Comparison of ENCODE assay signal across 14 cellular contexts in the genomic region with DNA sequence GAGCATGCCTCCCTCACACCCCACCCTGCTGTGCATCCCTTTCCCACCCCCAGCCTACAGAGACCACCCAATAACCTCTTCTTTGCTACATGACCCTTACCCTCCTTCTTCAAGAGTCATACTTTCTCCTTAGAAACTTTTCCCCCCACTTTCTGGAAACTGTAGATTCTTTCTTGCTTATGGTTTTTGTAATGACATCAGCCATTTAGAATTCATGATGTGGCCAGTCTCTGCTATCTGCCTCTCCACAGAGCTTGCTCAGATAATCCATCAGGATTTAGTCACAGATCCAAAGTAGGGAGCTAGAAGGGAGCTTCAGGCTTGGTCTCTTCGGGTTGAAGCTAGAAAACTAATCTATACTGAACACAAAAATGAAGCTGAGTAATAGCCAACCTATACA. TPM values are rescaled to one million over a fixed set of nuclear protein-coding genes. Genes with fewer than 3 reads are reported as not detected.
DNase-seq lines count a peak whose midpoint lies in the region; ATAC-seq and TF ChIP-seq lines count a peak whose summit lies in the region.
"Had no signal": no experiment of that assay in that cellular context is flagged by ENCODE, and none has a peak within 500 bp of the region (broad histone marks: within the 10 kb centered on the region; RNA-seq: fewer than 3 reads in every experiment).

No MANE protein-coding gene starts in this region.

- TF ChIP-seq CTCF in BJ (IDR thresholded peaks at IDR 0.05; ENCODE audit: insufficient read depth, low read depth, low read length) (no peak), kidney epithelial cell (IDR thresholded peaks at IDR 0.05; ENCODE audit: insufficient read depth, low read length, poor library complexity, severe bottlenecking) (no peak), GM10248 (IDR thresholded peaks at IDR 0.05; ENCODE audit: control extremely low read depth, extremely low read depth, low read depth, missing control alignments) (no peak)

- peaks cover 21% of the 10 kb centered on the region for H3K36me3 Mint-ChIP-seq in activated naive CD8-positive, alpha-beta T cell treated with anti-CD3 and anti-CD28 coated beads, Interleukin-2, amount 50 U/mL, for 24 hours (ENCODE audit: low read depth)

- H3K9me3 Mint-ChIP-seq in activated naive CD8-positive, alpha-beta T cell treated with anti-CD3 and anti-CD28 coated beads, Interleukin-2, amount 50 U/mL, for 24 hours: no peaks in the 10 kb centered on the region
- H3K9me3 Mint-ChIP-seq: nephron had no signal

- intact Hi-C loops in cardiac septum (cut with DNase I): no loop called here

- POLR2A ChIA-PET in BJ (lab: Charles Lee): interaction anchor here (0.5 to 0.9 kb wide), 4 partner anchors 83 to 150 kb away, joined by 3 to 4 read pairs (median 4); a partner anchor contains a TSS
- POLR2A ChIA-PET in GM10248 (lab: Yijun Ruan, JAX): interaction anchor here (0.6 kb wide), 1 partner anchor 48 kb away, joined by 4 read pairs; no protein-coding TSS in a partner anchor

- CTCF ChIA-PET in BJ (lab: Yijun Ruan, JAX): no interaction called here
- CTCF ChIA-PET in GM10248 (lab: Yijun Ruan, JAX): interaction anchor here (0.9 kb wide), 1 partner anchor 194 kb away, joined by 3 read pairs; no protein-coding TSS in a partner anchor

- no peak for ATAC-seq in activated naive CD8-positive, alpha-beta T cell treated with anti-CD3 and anti-CD28 coated beads, Interleukin-2, amount 50 U/mL, for 24 hours
- ATAC-seq: heart right ventricle had no signal

- peak overlapping the region; percentile 12 for H3K4me3 Mint-ChIP-seq in activated naive CD8-positive, alpha-beta T cell treated with anti-CD3 and anti-CD28 coated beads, Interleukin-2, amount 50 U/mL, for 24 hours
- H3K4me3 Mint-ChIP-seq: nephron had no signal

- no peaks in the 10 kb centered on the region for H3K27me3 ChIP-seq in BJ (ENCODE audit: control insufficient read depth, insufficient read depth, low read length)
- H3K27me3 ChIP-seq in kidney epithelial cell (ENCODE audit: control insufficient read depth, insufficient read depth, low read length): peaks cover 2% of the 10 kb centered on the region
- H3K27me3 ChIP-seq: ascending aorta, heart right ventricle had no signal

- H3K27me3 Mint-ChIP-seq in activated naive CD8-positive, alpha-beta T cell treated with anti-CD3 and anti-CD28 coated beads, Interleukin-2, amount 50 U/mL, for 24 hours: no peaks in the 10 kb centered on the region

- H3K4me1 Mint-ChIP-seq in activated naive CD8-positive, alpha-beta T cell treated with anti-CD3 and anti-CD28 coated beads, Interleukin-2, amount 50 U/mL, for 24 hours: peaks cover 48% of the 10 kb centered on the region

- peak overlapping the region; percentile 77 for H3K27ac Mint-ChIP-seq in activated naive CD8-positive, alpha-beta T cell treated with anti-CD3 and anti-CD28 coated beads, Interleukin-2, amount 50 U/mL, for 24 hours
- H3K27ac Mint-ChIP-seq: nephron had no signal

- DNase-seq in BJ (ENCODE audit: low read depth) (peak; percentile 57), HCEC 1CT (peak; percentile 93), kidney epithelial cell (ENCODE audit: low read depth) (peak; percentile 52), GM10248 (ENCODE audit: extremely low spot score) (no peak), NCI-H524 treated with DMSO at 0.1 percent for 48 hours (lab: John Stamatoyannopoulos, UW) (no peak), NCI-H1105 treated with DMSO at 0.1 percent for 48 hours (lab: John Stamatoyannopoulos, UW) (no peak), cardiac septum (ENCODE audit: low spot score) (no peak)
- DNase-seq in activated naive CD8-positive, alpha-beta T cell treated with anti-CD3 and anti-CD28 coated beads, Interleukin-2, amount 50 U/mL, for 24 hours: no peak
- DNase-seq: activated CD4-positive, CD25-positive, alpha-beta regulatory T cell; GDM1; heart right ventricle; NCI-H1930 had no signal

- H3K4me3 ChIP-seq in BJ (ENCODE audit: low read depth, low read length) (no peak overlapping the region), kidney epithelial cell (ENCODE audit: low read depth, low read length) (no peak overlapping the region)
- H3K4me3 ChIP-seq: ascending aorta, heart right ventricle had no signal

- H3K36me3 ChIP-seq in BJ (ENCODE audit: control insufficient read depth, insufficient read depth, low read length) (no peaks in the 10 kb centered on the region), kidney epithelial cell (ENCODE audit: control insufficient read depth, insufficient read depth, low read length) (no peaks in the 10 kb centered on the region)
- H3K36me3 ChIP-seq: ascending aorta had no signal

RNA-seq across cellular contexts. Expression of a gene that starts 36.5 kb away (rescaled TPM):
- polyA plus RNA-seq in BJ (2011; rRNA removed): 9.6 and 10.1 TPM in 2 replicates
- polyA minus RNA-seq in BJ (2011; rRNA and poly(A)+ RNA removed): 2.8 and 6.8 TPM in 2 replicates
- total RNA-seq in kidney epithelial cell (10.1 and 11.1 TPM in 2 replicates), cardiac septum (8.5 TPM)

RNA-seq across cellular contexts. Expression of a gene that starts 48.7 kb away (rescaled TPM):
- 110 and 172 TPM in 2 replicates for polyA plus RNA-seq in BJ (2011; rRNA removed)
- polyA minus RNA-seq in BJ (2011; rRNA and poly(A)+ RNA removed): 97.8 and 146 TPM in 2 replicates
- total RNA-seq in kidney epithelial cell (67.6 and 73.8 TPM in 2 replicates), cardiac septum (55.0 TPM)

Comparison
In these comparisons a context has a peak if more than half of its experiments do, and no peak if none do; other contexts are left out.
1. DNase-seq: peak in BJ (single experiment), HCEC 1CT (single experiment) and kidney epithelial cell (single experiment); none in activated naive CD8-positive, alpha-beta T cell treated with anti-CD3 and anti-CD28 coated beads, Interleukin-2, amount 50 U/mL, for 24 hours (single experiment), GM10248 (single experiment), NCI-H524 treated with DMSO at 0.1 percent for 48 hours (single experiment), NCI-H1105 treated with DMSO at 0.1 percent for 48 hours (single experiment) and cardiac septum (single experiment).